In the genomic region with DNA sequence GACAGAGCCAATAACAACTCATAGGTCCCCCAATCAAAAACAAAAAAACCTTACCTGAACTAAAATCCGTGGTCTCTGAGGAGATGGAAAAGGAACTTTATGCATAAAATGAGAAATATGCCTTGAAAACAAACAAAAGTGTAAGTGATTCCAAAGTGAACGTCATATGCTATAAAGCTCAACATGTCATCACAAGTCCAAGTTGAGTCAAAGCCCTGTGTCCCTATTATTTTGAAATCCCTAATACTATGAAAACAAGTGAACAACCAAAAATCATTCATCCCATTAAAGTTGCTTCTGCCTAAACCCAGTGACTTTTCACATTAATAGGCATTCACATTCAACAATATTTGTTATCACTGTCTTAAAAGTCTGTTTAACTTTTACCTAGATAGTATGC, we compare ENCODE assay signal across 16 cellular contexts. TPM values are rescaled to one million over a fixed set of nuclear protein-coding genes. Genes with fewer than 3 reads are reported as not detected.
DNase-seq lines count a peak whose midpoint lies in the region; ATAC-seq and TF ChIP-seq lines count a peak whose summit lies in the region.
"Had no signal": no experiment of that assay in that cellular context is flagged by ENCODE, and none has a peak within 500 bp of the region (broad histone marks: within the 10 kb centered on the region; RNA-seq: fewer than 3 reads in every experiment).

No MANE protein-coding gene starts in this region.

- H3K27ac ChIP-seq in mammary epithelial cell (ENCODE audit: insufficient read depth, low read depth, low read length), result peak overlapping the region; percentile 57
- H3K27ac ChIP-seq: C4-2B had no signal

- H3K4me1 ChIP-seq in mammary epithelial cell (ENCODE audit: insufficient read depth, low read length), result peaks cover 13% of the 10 kb centered on the region

- 0% methylated on average over 2 of the region's 2 CpGs for WGBS in mammary epithelial cell (ENCODE audit: low coverage, missing lambda C conversion rate)

- dilution Hi-C loops in mammary epithelial cell (cut with HindIII; ENCODE audit: low sequenced_read_pairs), result no loop called here

- H3K27me3 ChIP-seq in mammary epithelial cell (ENCODE audit: insufficient read depth, low read length), result no peaks in the 10 kb centered on the region

- H3K27ac Mint-ChIP-seq in activated T-cell treated with anti-CD3 and anti-CD28 coated beads, Interleukin-2, amount 50 U/mL, for 24 hours, result peak overlapping the region; percentile 16

- no peak overlapping the region for H3K4me3 Mint-ChIP-seq in activated T-cell treated with anti-CD3 and anti-CD28 coated beads, Interleukin-2, amount 50 U/mL, for 24 hours

- no peaks in the 10 kb centered on the region for H3K79me2 ChIP-seq in mammary epithelial cell (ENCODE audit: insufficient read depth, low read length)

- H2AFZ ChIP-seq in mammary epithelial cell (ENCODE audit: low read depth, low read length), result peak overlapping the region; percentile 66
- H2AFZ ChIP-seq: PC-9 had no signal

- TF ChIP-seq CTCF in mammary epithelial cell (conservative IDR thresholded peaks at IDR 0.05 in 1 of 2, IDR thresholded peaks at IDR 0.05 in 1 of 2; ENCODE audit: extremely low read depth in 1 of 2, insufficient read depth in 1 of 2, low read depth in 1 of 2, low read length in 2 of 2) (no peak), fibroblast of mammary gland (conservative IDR thresholded peaks at IDR 0.05; ENCODE audit: control insufficient read depth, insufficient read depth, low read depth, low read length) (no peak)

- in situ Hi-C loops in mammary epithelial cell (cut with MboI; ENCODE audit: low sequenced_read_pairs in 2 of 2), result no loop called here

- intact Hi-C loops in mammary epithelial cell (cut with micrococcal nuclease), result loop anchor here (2.0 kb wide), 1 partner anchor 92 kb away; no protein-coding TSS in a partner anchor

- no peaks in the 10 kb centered on the region for H3K9me3 ChIP-seq in mammary epithelial cell (replicated peaks; ENCODE audit: insufficient read depth, low read length)
- H3K9me3 ChIP-seq: HAP-1 had no signal

- H3K4me2 ChIP-seq in mammary epithelial cell (ENCODE audit: insufficient read depth, low read depth, low read length), result peak overlapping the region; percentile 77
- H3K4me2 ChIP-seq: PC-9 had no signal

- H3K9me3 Mint-ChIP-seq in activated T-cell treated with anti-CD3 and anti-CD28 coated beads, Interleukin-2, amount 50 U/mL, for 24 hours, result no peaks in the 10 kb centered on the region

- no peaks in the 10 kb centered on the region for H3K4me1 Mint-ChIP-seq in activated T-cell treated with anti-CD3 and anti-CD28 coated beads, Interleukin-2, amount 50 U/mL, for 24 hours (ENCODE audit: low read depth)

- H3K4me3 ChIP-seq in mammary epithelial cell (replicated peaks in 1 of 3; ENCODE audit: insufficient read depth in 1 of 3, low read depth in 2 of 3, low read length in 3 of 3), result peak overlapping the region in 2 of 3 experiments; percentile 27 to 30
- no peak overlapping the region for H3K4me3 ChIP-seq in fibroblast of mammary gland (ENCODE audit: control insufficient read depth, low read depth, low read length)
- H3K4me3 ChIP-seq: HAP-1, PC-9 had no signal

- CTCF ChIA-PET in mammary epithelial cell (lab: Charles Lee; ENCODE audit: low non-redundant PET), result interaction anchor here (1.0 kb wide), 1 partner anchor 9 kb away, joined by 3 read pairs; no protein-coding TSS in a partner anchor

- ATAC-seq in HG03108 (IDR thresholded peaks at IDR 0.05; ENCODE audit: unreplicated experiment) (no peak), HG02973 (IDR thresholded peaks at IDR 0.05; ENCODE audit: unreplicated experiment) (no peak)

- no peaks in the 10 kb centered on the region for H4K20me1 ChIP-seq in mammary epithelial cell (ENCODE audit: insufficient read depth, low read length)

- H3K36me3 ChIP-seq in mammary epithelial cell (ENCODE audit: insufficient read depth, low read length), result peaks cover 6% of the 10 kb centered on the region
- H3K36me3 ChIP-seq: HAP-1 had no signal

- no TSS peak for BruUV-seq in mammary epithelial cell (replicated peaks; lab: Mats Ljungman, UMichigan)

- DNase-seq in activated T-cell treated with anti-CD3 and anti-CD28 coated beads, Interleukin-2, amount 50 U/mL, for 24 hours, result no peak
- no peak for DNase-seq in activated T-cell treated with anti-CD3 and anti-CD28 coated beads, Interleukin-2, amount 50 U/mL, for 48 hours
- DNase-seq in mammary epithelial cell, result peak; percentile 73
- peak; percentile 15 for DNase-seq in fibroblast of mammary gland (ENCODE audit: low read depth)
- no peak for DNase-seq in A172 (ENCODE audit: low spot score)
- DNase-seq in T1000 (lab: John Stamatoyannopoulos, UW), result no peak
- DNase-seq: DND-41, KG1, NCI-H1436 treated with DMSO at 0.1 percent for 48 hours, NCI-H2081, NCI-H510A treated with DMSO at 0.1 percent for 48 hours, PC-9 had no signal

- peak overlapping the region; percentile 17 for H3K9ac ChIP-seq in mammary epithelial cell (ENCODE audit: insufficient read depth, low read length)

- H3K36me3 Mint-ChIP-seq in activated T-cell treated with anti-CD3 and anti-CD28 coated beads, Interleukin-2, amount 50 U/mL, for 24 hours (ENCODE audit: low read depth), result peaks cover 74% of the 10 kb centered on the region

- H3K27me3 Mint-ChIP-seq in activated T-cell treated with anti-CD3 and anti-CD28 coated beads, Interleukin-2, amount 50 U/mL, for 24 hours, result no peaks in the 10 kb centered on the region

RNA-seq across cellular contexts. Expression of a gene that starts 59.4 kb away (rescaled TPM):
- total RNA-seq in mammary epithelial cell, result 10 to 100 TPM; 16.8 to 21.7 TPM
- 6.1 TPM for polyA plus RNA-seq in mammary epithelial cell
- 24.7 TPM for polyA minus RNA-seq in mammary epithelial cell
- 4.6 and 10.3 TPM in 2 replicates for total RNA-seq in A172 (2014; rRNA removed; shearing (Covaris generic))

Comparison
In these comparisons a context has a peak if more than half of its experiments do, and no peak if none do; other contexts are left out.
1. DNase-seq: peak in mammary epithelial cell (single experiment) and fibroblast of mammary gland (single experiment); none in activated T-cell treated with anti-CD3 and anti-CD28 coated beads, Interleukin-2, amount 50 U/mL, for 24 hours (single experiment), activated T-cell treated with anti-CD3 and anti-CD28 coated beads, Interleukin-2, amount 50 U/mL, for 48 hours (0 of 2), A172 (single experiment) and T1000 (single experiment).